8 cellular contexts compared by ENCODE assay signal in the genomic region with DNA sequence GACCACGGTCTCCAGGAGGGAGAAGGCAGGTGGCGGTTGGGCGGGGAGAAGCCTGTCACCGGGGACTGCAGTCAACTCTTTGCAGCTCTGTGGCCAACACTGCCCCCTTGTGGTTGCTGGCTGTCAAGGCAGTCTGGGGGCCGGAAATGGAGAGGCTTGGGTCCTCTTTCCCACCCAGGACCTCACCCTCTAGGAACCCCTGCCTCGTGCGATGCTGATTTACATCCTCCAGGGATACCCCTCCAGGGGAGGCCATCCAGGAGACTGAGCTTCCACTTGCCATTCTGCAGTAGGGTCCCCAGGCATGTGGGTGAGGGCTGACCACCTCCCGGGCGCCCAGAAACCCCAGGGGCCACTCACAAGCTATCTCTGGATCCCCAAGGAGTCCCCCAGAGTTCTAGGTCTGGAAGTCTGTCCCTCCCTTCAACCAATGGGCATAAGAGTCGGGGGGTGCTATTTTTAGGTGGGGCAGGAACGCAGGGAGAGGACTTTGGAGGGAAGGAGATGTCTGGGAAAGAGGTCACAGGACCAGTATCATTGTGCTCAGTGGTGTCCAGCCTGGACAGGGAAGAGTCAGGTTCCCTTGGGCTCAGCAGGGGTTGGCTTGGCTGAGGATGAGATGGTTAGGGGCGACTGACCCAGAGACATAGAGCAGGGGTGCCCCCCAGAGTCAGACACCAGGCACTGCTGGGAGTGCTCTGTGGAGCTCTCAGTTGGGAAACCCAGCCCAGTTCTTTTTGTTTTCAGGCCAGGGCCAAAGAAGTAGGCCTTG. TPM values are rescaled to one million over a fixed set of nuclear protein-coding genes. Genes with fewer than 3 reads are reported as not detected.
A peak's percentile ranks its signal among the peaks of the same experiment; 100 is the strongest.
DNase-seq lines count a peak whose midpoint lies in the region; ATAC-seq and TF ChIP-seq lines count a peak whose summit lies in the region.

No MANE protein-coding gene starts in this region.

- no peaks in the 10 kb centered on the region for H3K9me3 ChIP-seq in SK-N-SH
- H3K9me3 ChIP-seq in tibial artery, result no peaks in the 10 kb centered on the region

- peak overlapping the region; percentile 18; the same call in 1 of the 2 replicates for H3K9ac ChIP-seq in SK-N-SH

- peaks cover 0 to 48% of the 10 kb centered on the region in 2 experiments; a peak in 1 of 4 replicates for H3K4me1 ChIP-seq in SK-N-SH (ENCODE audit: control insufficient read depth in 1 of 2, insufficient read depth in 2 of 2, low read depth in 1 of 2, low read length in 1 of 2)
- peaks cover 0 to 31% (median 14%) of the 10 kb centered on the region in 4 donors for H3K4me1 ChIP-seq in tibial artery

- H3K4me2 ChIP-seq in SK-N-SH, result peak overlapping the region; percentile 41; the same call in 1 of the 2 replicates

- no peaks in the 10 kb centered on the region for H3K9me3 Mint-ChIP-seq in activated naive CD4-positive, alpha-beta T cell treated with anti-CD3 and anti-CD28 coated beads, Interleukin-2, amount 10 ng/mL, durations not matched to agents 7 days and 5 days

- H2AFZ ChIP-seq in SK-N-SH (ENCODE audit: low read depth), result peak overlapping the region; percentile 91

- no peaks in the 10 kb centered on the region for H3K79me2 ChIP-seq in SK-N-SH (ENCODE audit: insufficient read depth)

- peak; percentile 80 for ATAC-seq in Right ventricle myocardium superior (ENCODE audit: poor library complexity)

- peak overlapping the region; percentile 53 for H3K4me3 Mint-ChIP-seq in activated naive CD4-positive, alpha-beta T cell treated with anti-CD3 and anti-CD28 coated beads, Interleukin-2, amount 10 ng/mL, durations not matched to agents 7 days and 5 days

- peak; percentile 84 for DNase-seq in DMS53 treated with DMSO at 0.1 percent for 48 hours (lab: John Stamatoyannopoulos, UW; ENCODE audit: unreplicated experiment)
- peak; percentile 29 for DNase-seq in GOT3 (lab: John Stamatoyannopoulos, UW)
- peak; percentile 64 for DNase-seq in MV-4-11 (lab: John Stamatoyannopoulos, UW)
- DNase-seq in SK-N-SH, result peak; percentile 86
- peak; percentile 95 for DNase-seq in activated naive CD4-positive, alpha-beta T cell treated with anti-CD3 and anti-CD28 coated beads, Interleukin-2, amount 10 ng/mL, durations not matched to agents 7 days and 5 days
- DNase-seq in Right ventricle myocardium superior, result peak; percentile 89
- peak; percentile 79 for DNase-seq in pons (ENCODE audit: low spot score)
- peak; percentile 78 to 88 for DNase-seq in tibial artery

- TF ChIP-seq RAD21 in SK-N-SH (IDR thresholded peaks at IDR 0.05; ENCODE audit: low read length), result peak; percentile 93

- POLR2A ChIA-PET in SK-N-SH (lab: Yijun Ruan, JAX), result interaction anchor here (0.8 to 2.0 kb wide), 8 partner anchors 9 to 255 kb away, joined by 3 to 7 read pairs (median 3); partner anchors contain the start of genes CYB561D1 and GNAI3

- no peaks in the 10 kb centered on the region for H3F3A ChIP-seq in SK-N-SH (replicated peaks; ENCODE audit: insufficient read depth)

- 23% methylated on average over 8 of the region's 12 CpGs for WGBS in SK-N-SH (ENCODE audit: low lambda C conversion rate)

- H3K4me1 Mint-ChIP-seq in activated naive CD4-positive, alpha-beta T cell treated with anti-CD3 and anti-CD28 coated beads, Interleukin-2, amount 10 ng/mL, durations not matched to agents 7 days and 5 days, result peaks cover 39% of the 10 kb centered on the region

- no peak for TF ChIP-seq EP300 in SK-N-SH (IDR thresholded peaks at IDR 0.05; ENCODE audit: borderline replicate concordance in 1 of 2, low read depth in 1 of 2, low read length in 1 of 2)

- CTCF ChIA-PET in SK-N-SH (lab: Yijun Ruan, JAX), result interaction anchor here (0.6 to 26.3 kb wide), 94 partner anchors 9 to 816 kb away, joined by 3 to 1710 read pairs (median 4); partner anchors contain the start of genes AMIGO1, AMPD2, ATXN7L2 and CYB561D1
- CTCF ChIA-PET in activated naive CD4-positive, alpha-beta T cell treated with anti-CD3 and anti-CD28 coated beads, Interleukin-2, amount 10 ng/mL, durations not matched to agents 7 days and 5 days (lab: Charles Lee), result interaction anchor here (0.7 to 21.5 kb wide), 45 partner anchors 8 to 703 kb away, joined by 3 to 1080 read pairs (median 5); partner anchors contain the start of genes AMIGO1, ATXN7L2, CYB561D1 and GNAI3

- H3K27me3 Mint-ChIP-seq in activated naive CD4-positive, alpha-beta T cell treated with anti-CD3 and anti-CD28 coated beads, Interleukin-2, amount 10 ng/mL, durations not matched to agents 7 days and 5 days, result peaks cover 19% of the 10 kb centered on the region

- TF ChIP-seq CTCF in SK-N-SH (IDR thresholded peaks at IDR 0.05) (peak; percentile 84), tibial artery (IDR thresholded peaks at IDR 0.05) (peak; percentile 97 to 99)

- intact Hi-C loops in Right ventricle myocardium superior (cut with DNase I), result loop anchor here (2.0 to 10.0 kb wide), 2 partner anchors 42 to 258 kb away; no protein-coding TSS in a partner anchor
- intact Hi-C loops in tibial artery (cut with DNase I; ENCODE audit: low total_unique reads), result loop anchor here (2.0 to 10.0 kb wide), 2 partner anchors 42 to 108 kb away; partner anchors contain the start of gene PSMA5

- H3K27me3 ChIP-seq in SK-N-SH (ENCODE audit: insufficient read depth) (no peaks in the 10 kb centered on the region), tibial artery (no peaks in the 10 kb centered on the region)

- H3K36me3 ChIP-seq in SK-N-SH (replicated peaks in 1 of 2; ENCODE audit: control insufficient read depth in 1 of 2, insufficient read depth in 2 of 2, low read length in 1 of 2), result no peaks in the 10 kb centered on the region
- no peaks in the 10 kb centered on the region for H3K36me3 ChIP-seq in tibial artery

- H3K27ac Mint-ChIP-seq in activated naive CD4-positive, alpha-beta T cell treated with anti-CD3 and anti-CD28 coated beads, Interleukin-2, amount 10 ng/mL, durations not matched to agents 7 days and 5 days, result peak overlapping the region; percentile 95

- H3K36me3 Mint-ChIP-seq in activated naive CD4-positive, alpha-beta T cell treated with anti-CD3 and anti-CD28 coated beads, Interleukin-2, amount 10 ng/mL, durations not matched to agents 7 days and 5 days, result no peaks in the 10 kb centered on the region

- no peaks in the 10 kb centered on the region for H4K20me1 ChIP-seq in SK-N-SH (ENCODE audit: insufficient read depth)

- H3K9me2 ChIP-seq in SK-N-SH, result no peaks in the 10 kb centered on the region

- H3K27ac ChIP-seq in SK-N-SH (ENCODE audit: low read depth in 2 of 2, low read length in 1 of 2), result peak overlapping the region in 1 of 2 experiments; percentile 70; a peak in 1 of 4 replicates
- H3K27ac ChIP-seq in tibial artery, result peak overlapping the region; percentile 41 to 63

- H3K4me3 ChIP-seq in SK-N-SH (ENCODE audit: low read depth in 2 of 2, low read length in 1 of 2) (peak overlapping the region in 1 of 2 experiments; percentile 44; a peak in 1 of 4 replicates), tibial artery (peak overlapping the region; percentile 34 to 36)

TF ChIP-seq in SK-N-SH, 30 proteins besides CTCF, POLR2A, EP300 and RAD21 (continues in another document):
- no peak for TF ChIP-seq FOXM1 (IDR thresholded peaks at IDR 0.05; ENCODE audit: low read depth)
- no peak for TF ChIP-seq GABPA (IDR thresholded peaks at IDR 0.05; ENCODE audit: low read depth)
- peak; percentile 53; the same call in 1 of the 2 replicates for TF ChIP-seq RFX5 (IDR thresholded peaks at IDR 0.05; ENCODE audit: low read length)
- TF ChIP-seq FOSL2 (IDR thresholded peaks at IDR 0.05; ENCODE audit: borderline replicate concordance, low read depth), result no peak
- peak; percentile 84 for TF ChIP-seq SMC3 (IDR thresholded peaks at IDR 0.05; ENCODE audit: low read depth, low read length)
- TF ChIP-seq SIN3A (IDR thresholded peaks at IDR 0.05; ENCODE audit: borderline replicate concordance, low read depth, low read length), result peak; percentile 67; the same call in 1 of the 2 replicates
- TF ChIP-seq ELF1 (IDR thresholded peaks at IDR 0.05), result peak; percentile 41; the same call in 1 of the 2 replicates

RNA-seq across cellular contexts. Expression of gene GPR61, which starts 7.1 kb away (rescaled TPM):
- not detected in 2 replicates for polyA plus RNA-seq in SK-N-SH (2012; rRNA removed)
- not detected in 2 replicates for polyA plus RNA-seq in SK-N-SH (2012; cell fraction: cytosol; rRNA removed)
- polyA plus RNA-seq in SK-N-SH (2012; cell fraction: nucleus; rRNA removed), result 0.08 TPM in 1 of 2 replicates, not detected in the other
- 0.32 TPM for total RNA-seq in Right ventricle myocardium superior

RNA-seq across cellular contexts. Expression of gene GNAI3, which starts 15.9 kb away (rescaled TPM):
- polyA plus RNA-seq in SK-N-SH (2012; rRNA removed), result 4.0 and 4.8 TPM in 2 replicates
- polyA plus RNA-seq in SK-N-SH (2012; cell fraction: cytosol; rRNA removed), result 6.5 and 7.4 TPM in 2 replicates
- polyA plus RNA-seq in SK-N-SH (2012; cell fraction: nucleus; rRNA removed), result 1.5 and 3.3 TPM in 2 replicates
- 2.4 TPM for total RNA-seq in Right ventricle myocardium superior

RNA-seq across cellular contexts. Expression of gene AMIGO1, which starts 23.0 kb away (rescaled TPM):
- 0.93 and 0.95 TPM in 2 replicates for polyA plus RNA-seq in SK-N-SH (2012; rRNA removed)
- polyA plus RNA-seq in SK-N-SH (2012; cell fraction: cytosol; rRNA removed), result 0.85 and 0.94 TPM in 2 replicates
- polyA plus RNA-seq in SK-N-SH (2012; cell fraction: nucleus; rRNA removed), result 0.73 TPM in 2 replicates
- 19.3 TPM for total RNA-seq in Right ventricle myocardium superior

RNA-seq across cellular contexts. Expression of gene CYB561D1, which starts 38.7 kb away (rescaled TPM):
- polyA plus RNA-seq in SK-N-SH (2012; rRNA removed), result 5.4 and 8.9 TPM in 2 replicates
- 3.5 and 4.9 TPM in 2 replicates for polyA plus RNA-seq in SK-N-SH (2012; cell fraction: cytosol; rRNA removed)
- polyA plus RNA-seq in SK-N-SH (2012; cell fraction: nucleus; rRNA removed), result 13.0 and 13.3 TPM in 2 replicates
- total RNA-seq in Right ventricle myocardium superior, result 5.3 TPM

RNA-seq across cellular contexts. Expression of gene ATXN7L2, which starts 48.8 kb away (rescaled TPM):
- polyA plus RNA-seq in SK-N-SH (2012; rRNA removed), result 3.9 and 4.0 TPM in 2 replicates
- polyA plus RNA-seq in SK-N-SH (2012; cell fraction: cytosol; rRNA removed), result 1.5 and 2.7 TPM in 2 replicates
- polyA plus RNA-seq in SK-N-SH (2012; cell fraction: nucleus; rRNA removed), result 12.7 and 20.3 TPM in 2 replicates
- 2.4 TPM for total RNA-seq in Right ventricle myocardium superior

Comparison
In these comparisons a context has a peak if more than half of its experiments do, and no peak if none do; other contexts are left out.
1. DNase-seq: peak in every context shown above with its lines; median percentile 95 in activated naive CD4-positive, alpha-beta T cell treated with anti-CD3 and anti-CD28 coated beads, Interleukin-2, amount 10 ng/mL, durations not matched to agents 7 days and 5 days; 89 in Right ventricle myocardium superior; 86 in SK-N-SH; 84 in DMS53 treated with DMSO at 0.1 percent for 48 hours; 83 in tibial artery; 79 in pons; 64 in MV-4-11; 29 in GOT3.